20 cellular contexts compared by ENCODE assay signal in the genomic region with DNA sequence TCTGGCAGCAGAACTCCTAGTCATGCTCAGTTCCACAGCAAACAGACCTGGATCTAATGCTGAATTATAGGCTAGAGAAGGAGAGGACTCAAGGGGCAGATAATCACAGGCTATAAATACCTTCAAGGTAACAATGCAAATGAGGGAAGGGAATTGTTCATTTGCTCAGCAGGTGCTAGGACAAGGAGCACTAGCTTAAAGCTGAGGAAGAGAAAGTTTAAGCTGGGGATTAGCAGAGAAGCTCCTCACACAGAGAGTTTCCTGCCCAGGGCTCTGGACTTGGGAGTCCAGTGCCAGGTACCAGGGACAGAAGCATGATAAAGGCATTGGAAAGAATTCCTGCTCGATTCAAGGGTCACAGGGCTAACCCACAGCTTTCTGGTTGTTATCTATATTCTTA.
A peak's percentile ranks its signal among the peaks of the same experiment; 100 is the strongest.
DNase-seq lines count a peak whose midpoint lies in the region; ATAC-seq and TF ChIP-seq lines count a peak whose summit lies in the region.
"Had no signal": no experiment of that assay in that cellular context is flagged by ENCODE, and none has a peak within 500 bp of the region (broad histone marks: within the 10 kb centered on the region; RNA-seq: fewer than 3 reads in every experiment).

No MANE protein-coding gene starts in this region.

- CTCF ChIA-PET in activated CD8-positive, alpha-beta T cell treated with anti-CD3 and anti-CD28 coated beads for 36 hours (lab: Charles Lee) = no interaction called here

- no peak for ATAC-seq in activated CD8-positive, alpha-beta T cell treated with anti-CD3 and anti-CD28 coated beads for 36 hours
- ATAC-seq in Right ventricle myocardium superior (ENCODE audit: poor library complexity) (no peak), HG02938 (IDR thresholded peaks at IDR 0.05; ENCODE audit: unreplicated experiment) (no peak)

- no peak for TF ChIP-seq CTCF in fibroblast of villous mesenchyme (IDR thresholded peaks at IDR 0.05; ENCODE audit: insufficient read depth, low read depth, low read length)
- TF ChIP-seq CTCF in activated CD8-positive, alpha-beta T cell treated with anti-CD3 and anti-CD28 coated beads for 36 hours (IDR thresholded peaks at IDR 0.05) = no peak
- TF ChIP-seq CTCF in GM13976 (IDR thresholded peaks at IDR 0.05; ENCODE audit: borderline replicate concordance, control extremely low read depth, extremely low read depth, insufficient read depth, missing control alignments) = no peak

- no peak overlapping the region for H3K27ac Mint-ChIP-seq in activated CD8-positive, alpha-beta T cell treated with anti-CD3 and anti-CD28 coated beads for 36 hours
- H3K27ac Mint-ChIP-seq: B cell, IgD-negative memory B cell had no signal

- in situ Hi-C loops in GM13976 (cut with MboI; ENCODE audit: low sequenced_read_pairs, unreplicated experiment) = no loop called here

- H3K4me3 Mint-ChIP-seq in activated CD8-positive, alpha-beta T cell treated with anti-CD3 and anti-CD28 coated beads for 36 hours = no peak overlapping the region
- H3K4me3 Mint-ChIP-seq: B cell, IgD-negative memory B cell had no signal

- no peaks in the 10 kb centered on the region for H3K9me3 Mint-ChIP-seq in activated CD8-positive, alpha-beta T cell treated with anti-CD3 and anti-CD28 coated beads for 36 hours

- POLR2A ChIA-PET in activated CD8-positive, alpha-beta T cell treated with anti-CD3 and anti-CD28 coated beads for 36 hours (lab: Charles Lee) = no interaction called here

- DNase-seq in NCI-H748 (lab: John Stamatoyannopoulos, UW; ENCODE audit: unreplicated experiment) (peak; percentile 60), NCI-H748 treated with DMSO at 0.1 percent for 48 hours (lab: John Stamatoyannopoulos, UW) (no peak), NCI-H69 (lab: John Stamatoyannopoulos, UW) (peak; percentile 95), fibroblast of villous mesenchyme (ENCODE audit: low read depth) (peak; percentile 14), Right ventricle myocardium superior (no peak), GM13976 (ENCODE audit: low spot score) (no peak)
- DNase-seq in activated CD8-positive, alpha-beta T cell treated with anti-CD3 and anti-CD28 coated beads for 36 hours = no peak
- DNase-seq: 8988T, DND-41, HCEC 1CT, Karpas-422, MG63, NCI-H1048, NCI-H1694, NCI-H446 treated with DMSO at 0.1 percent for 48 hours, NCI-H774, PC-9 had no signal

- H3K27me3 Mint-ChIP-seq in activated CD8-positive, alpha-beta T cell treated with anti-CD3 and anti-CD28 coated beads for 36 hours = no peaks in the 10 kb centered on the region
- H3K27me3 Mint-ChIP-seq: B cell, IgD-negative memory B cell had no signal

- intact Hi-C loops in activated CD8-positive, alpha-beta T cell treated with anti-CD3 and anti-CD28 coated beads for 36 hours (cut with micrococcal nuclease) = no loop called here
- intact Hi-C loops in Right ventricle myocardium superior (cut with DNase I) = no loop called here

- H3K36me3 Mint-ChIP-seq in activated CD8-positive, alpha-beta T cell treated with anti-CD3 and anti-CD28 coated beads for 36 hours (ENCODE audit: low read depth) = no peaks in the 10 kb centered on the region

- no peaks in the 10 kb centered on the region for H3K4me1 Mint-ChIP-seq in activated CD8-positive, alpha-beta T cell treated with anti-CD3 and anti-CD28 coated beads for 36 hours (ENCODE audit: low read depth)
- H3K4me1 Mint-ChIP-seq: B cell, IgD-negative memory B cell had no signal

- H3K4me3 ChIP-seq in fibroblast of villous mesenchyme (ENCODE audit: low read depth, low read length) = no peak overlapping the region
- H3K4me3 ChIP-seq: MG63, PC-9 had no signal

Comparison
In these comparisons a context has a peak if more than half of its experiments do, and no peak if none do; other contexts are left out.
1. DNase-seq: peak in NCI-H748 (single experiment), NCI-H69 (single experiment) and fibroblast of villous mesenchyme (single experiment); none in NCI-H748 treated with DMSO at 0.1 percent for 48 hours (single experiment), activated CD8-positive, alpha-beta T cell treated with anti-CD3 and anti-CD28 coated beads for 36 hours (single experiment), Right ventricle myocardium superior (single experiment) and GM13976 (single experiment).